ENCODE assay signal across 13 cellular contexts in the genomic region with DNA sequence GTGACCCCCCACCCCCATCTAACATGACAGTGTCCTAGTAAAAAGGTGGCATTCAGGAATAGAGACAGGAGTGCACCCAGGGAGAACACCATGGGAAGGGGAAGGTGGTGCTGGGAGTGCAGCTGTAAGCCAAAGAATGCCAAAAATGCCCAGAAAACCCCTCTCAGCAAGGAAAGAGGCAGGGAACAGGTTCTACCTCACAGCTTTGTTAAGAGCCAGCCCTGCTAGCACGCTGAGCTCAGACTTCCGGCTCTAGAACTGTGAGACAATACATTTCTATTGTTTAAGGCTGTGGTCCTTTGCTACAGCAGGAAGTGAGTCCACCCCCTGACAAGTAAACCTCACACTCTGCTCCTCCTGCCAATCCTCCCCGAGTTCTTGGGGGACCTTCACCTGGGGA.
"Had no signal": no experiment of that assay in that cellular context is flagged by ENCODE, and none has a peak within 500 bp of the region (broad histone marks: within the 10 kb centered on the region; RNA-seq: fewer than 3 reads in every experiment).

No MANE protein-coding gene starts in this region.

- H3K4me3 Mint-ChIP-seq: activated CD4-positive, alpha-beta T cell treated with anti-CD3 and anti-CD28 coated beads for 36 hours; activated CD8-positive, alpha-beta T cell treated with anti-CD3 and anti-CD28 coated beads for 36 hours; activated naive CD8-positive, alpha-beta T cell treated with anti-CD3 and anti-CD28 coated beads, Interleukin-2, amount 10 ng/mL, durations not matched to agents 7 days and 5 days had no signal

- H3K79me2 ChIP-seq: parathyroid adenoma had no signal

- H2AFZ ChIP-seq: parathyroid adenoma had no signal

- H3K9me3 Mint-ChIP-seq: activated CD8-positive, alpha-beta T cell treated with anti-CD3 and anti-CD28 coated beads for 36 hours; activated naive CD8-positive, alpha-beta T cell treated with anti-CD3 and anti-CD28 coated beads, Interleukin-2, amount 10 ng/mL, durations not matched to agents 7 days and 5 days had no signal

- H3K36me3 ChIP-seq: breast epithelium, esophagus squamous epithelium, vagina had no signal

- H3K27me3 Mint-ChIP-seq: activated CD4-positive, alpha-beta T cell treated with anti-CD3 and anti-CD28 coated beads for 36 hours; activated CD8-positive, alpha-beta T cell treated with anti-CD3 and anti-CD28 coated beads for 36 hours; activated naive CD8-positive, alpha-beta T cell treated with anti-CD3 and anti-CD28 coated beads, Interleukin-2, amount 10 ng/mL, durations not matched to agents 7 days and 5 days had no signal

- H3K27me3 ChIP-seq: esophagus squamous epithelium, vagina had no signal

- H3K9me3 ChIP-seq: esophagus squamous epithelium, vagina had no signal

- H3K27ac ChIP-seq: breast epithelium, esophagus squamous epithelium, parathyroid adenoma, vagina had no signal

- DNase-seq: activated CD4-positive, alpha-beta T cell treated with anti-CD3 and anti-CD28 coated beads for 36 hours; activated CD8-positive, alpha-beta memory T cell treated with anti-CD3 and anti-CD28 coated beads, Interleukin-2, amount 50 U/mL, for 48 hours; activated CD8-positive, alpha-beta T cell treated with anti-CD3 and anti-CD28 coated beads for 36 hours; activated naive CD8-positive, alpha-beta T cell treated with anti-CD3 and anti-CD28 coated beads, Interleukin-2, amount 10 ng/mL, durations not matched to agents 7 days and 5 days; esophagus squamous epithelium; kidney; left ventricle myocardium superior; stimulated activated CD4-positive, alpha-beta T cell treated with anti-CD3 and anti-CD28 coated beads, Interleukin-15, amount 100 ng/mL, for 24 hours; stimulated activated CD4-positive, alpha-beta T cell treated with anti-CD3 and anti-CD28 coated beads, Interleukin-4, amount 100 ng/mL, for 24 hours; T-helper 9 cell had no signal

- H3K9ac ChIP-seq: parathyroid adenoma had no signal

- H3K4me1 ChIP-seq: breast epithelium, esophagus squamous epithelium, parathyroid adenoma, vagina had no signal

- FAIRE-seq: kidney had no signal

- H3K36me3 Mint-ChIP-seq: activated naive CD8-positive, alpha-beta T cell treated with anti-CD3 and anti-CD28 coated beads, Interleukin-2, amount 10 ng/mL, durations not matched to agents 7 days and 5 days had no signal

- H3K4me1 Mint-ChIP-seq: activated CD4-positive, alpha-beta T cell treated with anti-CD3 and anti-CD28 coated beads for 36 hours; activated naive CD8-positive, alpha-beta T cell treated with anti-CD3 and anti-CD28 coated beads, Interleukin-2, amount 10 ng/mL, durations not matched to agents 7 days and 5 days had no signal

- ATAC-seq: activated CD4-positive, alpha-beta T cell treated with anti-CD3 and anti-CD28 coated beads for 36 hours; activated CD8-positive, alpha-beta T cell treated with anti-CD3 and anti-CD28 coated beads for 36 hours; left ventricle myocardium superior had no signal

- H3K4me3 ChIP-seq: breast epithelium, esophagus squamous epithelium, vagina had no signal

- H3K27ac Mint-ChIP-seq: activated CD4-positive, alpha-beta T cell treated with anti-CD3 and anti-CD28 coated beads for 36 hours; activated CD8-positive, alpha-beta T cell treated with anti-CD3 and anti-CD28 coated beads for 36 hours; activated naive CD8-positive, alpha-beta T cell treated with anti-CD3 and anti-CD28 coated beads, Interleukin-2, amount 10 ng/mL, durations not matched to agents 7 days and 5 days had no signal
